ENCODE assay signal across 8 cellular contexts in genomic region chr4:88284378-88285234, GRCh38. TPM values are rescaled to one million over a fixed set of nuclear protein-coding genes. Genes with fewer than 3 reads are reported as not detected.
DNase-seq lines count a peak whose midpoint lies in the region; ATAC-seq and TF ChIP-seq lines count a peak whose summit lies in the region.

Gene PPM1K (minus strand): TSS chr4:88284561. CDS start chr4:88278583, 5,978 bp downstream.

- H3K9me3 ChIP-seq in BLaER1 treated with 17β-estradiol and CSF1 and Interleukin-3, amounts not matched to agents 10 nM and 100 nM (replicated peaks in 1 of 11): peaks cover 0 to 10% (median 0%) of the 10 kb centered on the region in 11 experiments; a peak in 8 of 22 replicates

- peak within 1 kb of the TSS; percentile 79 to 87 (median 84) for H3K9ac ChIP-seq in BLaER1 treated with 17β-estradiol and CSF1 and Interleukin-3, amounts not matched to agents 10 nM and 100 nM

- ATAC-seq in GM19328 (IDR thresholded peaks at IDR 0.05; ENCODE audit: unreplicated experiment) (peak; percentile 86), HG03520 (IDR thresholded peaks at IDR 0.05; ENCODE audit: unreplicated experiment) (peak; percentile 81), left colon (peak; percentile 95)

- H3K27ac ChIP-seq in BLaER1 treated with 17β-estradiol and CSF1 and Interleukin-3, amounts not matched to agents 10 nM and 100 nM: peak within 1 kb of the TSS; percentile 42 to 89 (median 82); a peak in 21 of 22 replicates
- H3K27ac ChIP-seq in coronary artery: peak within 1 kb of the TSS; percentile 99 to 100

- DNase-seq in NCI-H69 (lab: John Stamatoyannopoulos, UW) (peak; percentile 90), coronary artery (ENCODE audit: low spot score) (peak; percentile 100), left colon (peak; percentile 99)
- DNase-seq in activated CD4-positive, alpha-beta T cell treated with anti-CD3 and anti-CD28 coated beads, Interleukin-2, amount 10 ng/mL, durations not matched to agents 7 days and 5 days: peak; percentile 99
- peak; percentile 99 for DNase-seq in stimulated activated CD4-positive, alpha-beta T cell treated with anti-CD3 and anti-CD28 coated beads, Interleukin-1b, Interleukin-23, amount 100 ng/mL, for 48 hours

- H3K4me3 Mint-ChIP-seq in activated CD4-positive, alpha-beta T cell treated with anti-CD3 and anti-CD28 coated beads, Interleukin-2, amount 10 ng/mL, durations not matched to agents 7 days and 5 days: peak within 1 kb of the TSS; percentile 96

- POLR2A ChIA-PET in activated CD4-positive, alpha-beta T cell treated with anti-CD3 and anti-CD28 coated beads, Interleukin-2, amount 10 ng/mL, durations not matched to agents 7 days and 5 days (lab: Charles Lee): interaction anchor here (0.6 to 2.3 kb wide), 6 partner anchors 12 to 1010 kb away, joined by 3 to 10 read pairs (median 3); partner anchors contain the start of gene HERC5

- H3K4me1 Mint-ChIP-seq in activated CD4-positive, alpha-beta T cell treated with anti-CD3 and anti-CD28 coated beads, Interleukin-2, amount 10 ng/mL, durations not matched to agents 7 days and 5 days: peaks cover 39% of the 10 kb centered on the region

- H3K4me3 ChIP-seq in BLaER1 treated with 17β-estradiol and CSF1 and Interleukin-3, amounts not matched to agents 10 nM and 100 nM: peak within 1 kb of the TSS; percentile 63 to 78 (median 74)
- peak within 1 kb of the TSS; percentile 94 for H3K4me3 ChIP-seq in coronary artery

- no peaks in the 10 kb centered on the region for H3K9me3 Mint-ChIP-seq in activated CD4-positive, alpha-beta T cell treated with anti-CD3 and anti-CD28 coated beads, Interleukin-2, amount 10 ng/mL, durations not matched to agents 7 days and 5 days

- CTCF ChIA-PET in activated CD4-positive, alpha-beta T cell treated with anti-CD3 and anti-CD28 coated beads, Interleukin-2, amount 10 ng/mL, durations not matched to agents 7 days and 5 days (lab: Charles Lee): interaction anchor here (0.7 to 2.2 kb wide), 12 partner anchors 11 to 1014 kb away, joined by 3 to 9 read pairs (median 4); partner anchors contain the start of genes HERC5 and HERC6

- H3K4me2 ChIP-seq in BLaER1 treated with 17β-estradiol and CSF1 and Interleukin-3, amounts not matched to agents 10 nM and 100 nM: peak within 1 kb of the TSS; percentile 84 to 97 (median 90)

- H3K36me3 Mint-ChIP-seq in activated CD4-positive, alpha-beta T cell treated with anti-CD3 and anti-CD28 coated beads, Interleukin-2, amount 10 ng/mL, durations not matched to agents 7 days and 5 days (ENCODE audit: low read depth): peaks cover 33% of the 10 kb centered on the region

- H3K27me3 ChIP-seq in BLaER1 treated with 17β-estradiol and CSF1 and Interleukin-3, amounts not matched to agents 10 nM and 100 nM: no peaks in the 10 kb centered on the region

- intact Hi-C loops in left colon (cut with DNase I, micrococcal nuclease): loop anchor here in 1 of 2 donors (5.0 kb wide), 1 partner anchor 88 kb away; no protein-coding TSS in a partner anchor

- H3K36me3 ChIP-seq in BLaER1 treated with 17β-estradiol and CSF1 and Interleukin-3, amounts not matched to agents 10 nM and 100 nM: no peaks in the 10 kb centered on the region

- no peaks in the 10 kb centered on the region for H4K20me1 ChIP-seq in BLaER1 treated with 17β-estradiol and CSF1 and Interleukin-3, amounts not matched to agents 10 nM and 100 nM

- no peak for TF ChIP-seq CTCF in coronary artery (IDR thresholded peaks at IDR 0.05)

- peak within 1 kb of the TSS; percentile 100 for H3K27ac Mint-ChIP-seq in activated CD4-positive, alpha-beta T cell treated with anti-CD3 and anti-CD28 coated beads, Interleukin-2, amount 10 ng/mL, durations not matched to agents 7 days and 5 days

- no peaks in the 10 kb centered on the region for H3K27me3 Mint-ChIP-seq in activated CD4-positive, alpha-beta T cell treated with anti-CD3 and anti-CD28 coated beads, Interleukin-2, amount 10 ng/mL, durations not matched to agents 7 days and 5 days

- peaks cover 30 to 48% (median 43%) of the 10 kb centered on the region in 10 experiments for H3K4me1 ChIP-seq in BLaER1 treated with 17β-estradiol and CSF1 and Interleukin-3, amounts not matched to agents 10 nM and 100 nM

RNA-seq across cellular contexts. Expression of gene PPM1K, which starts in this region (rescaled TPM):
- 10 to 100 TPM; 58.4 to 68.5 TPM for total RNA-seq in activated CD4-positive, alpha-beta T cell treated with anti-CD3 and anti-CD28 coated beads, Interleukin-2, amount 10 ng/mL, durations not matched to agents 7 days and 5 days
- 1 to 10 TPM; 4.7 to 9.9 TPM for total RNA-seq in left colon

Comparison
In these comparisons a context has a peak if more than half of its experiments do, and no peak if none do; other contexts are left out.
1. Peak in every context shown above with its lines: DNase-seq, ATAC-seq, H3K4me3 ChIP-seq and H3K27ac ChIP-seq.
2. RNA of gene PPM1K (total RNA-seq): 58.4 to 68.5 TPM in activated CD4-positive, alpha-beta T cell treated with anti-CD3 and anti-CD28 coated beads, Interleukin-2, amount 10 ng/mL, durations not matched to agents 7 days and 5 days; 4.7 to 9.9 TPM in left colon; every median in the first group is over 4 times any median in the second.